19 cellular contexts compared by ENCODE assay signal in the genomic region with DNA sequence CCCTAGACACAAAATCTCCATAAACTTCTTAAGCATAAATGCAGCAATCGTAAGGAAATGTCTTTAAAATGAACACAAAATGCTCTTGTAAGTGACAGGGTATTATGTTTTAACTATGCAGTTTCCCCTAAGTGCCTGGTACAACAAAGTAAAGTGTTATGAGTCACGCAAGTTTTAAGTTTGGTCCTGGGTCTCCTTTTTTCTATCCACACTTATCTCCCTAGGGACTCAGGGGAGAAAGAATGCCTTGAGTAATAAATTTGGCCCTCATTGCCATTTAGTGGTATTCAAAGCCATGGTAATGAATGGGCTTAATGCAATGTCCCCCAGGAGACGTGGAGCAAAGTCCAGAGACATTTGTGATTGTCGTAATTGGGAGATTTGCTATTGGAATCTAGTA.
DNase-seq lines count a peak whose midpoint lies in the region; ATAC-seq, FAIRE-seq and TF ChIP-seq lines count a peak whose summit lies in the region.
"Had no signal": no experiment of that assay in that cellular context is flagged by ENCODE, and none has a peak within 500 bp of the region (broad histone marks: within the 10 kb centered on the region; RNA-seq: fewer than 3 reads in every experiment).

No MANE protein-coding gene starts in this region.

- H2BK5ac ChIP-seq in H9 (ENCODE audit: insufficient read length, low read length) (no peak overlapping the region), mesendoderm (ENCODE audit: low read length) (no peak overlapping the region)

- peaks cover 15 to 23% (median 22%) of the 10 kb centered on the region in 3 experiments for H3K36me3 Mint-ChIP-seq in H9 (ENCODE audit: insufficient read depth in 1 of 3, low read depth in 3 of 3)
- H3K36me3 Mint-ChIP-seq: CD4-positive, alpha-beta memory T cell had no signal

- no peak overlapping the region for H2BK20ac ChIP-seq in H9 (ENCODE audit: low read depth, low read length, poor library complexity, severe bottlenecking)

- WGBS in H9 (ENCODE audit: extremely low coverage, insufficient read length, low lambda C conversion rate) = no CpG with 5 or more reads among the region's 4 CpGs
- no CpG with 5 or more reads among the region's 4 CpGs for WGBS in mesendoderm (ENCODE audit: extremely low coverage, insufficient coverage, low lambda C conversion rate)

- no peak overlapping the region for H3K23ac ChIP-seq in H9 (ENCODE audit: insufficient read length, low read depth, low read length)
- no peak overlapping the region for H3K23ac ChIP-seq in mesendoderm (ENCODE audit: low read length)

- no peak overlapping the region for H3K4ac ChIP-seq in H9 (ENCODE audit: low read depth, low read length)
- no peak overlapping the region for H3K4ac ChIP-seq in mesendoderm (ENCODE audit: low read depth, low read length)

- H3K9ac ChIP-seq in H9 (ENCODE audit: extremely low read depth, insufficient read length, low read length) (no peak overlapping the region), mesendoderm (ENCODE audit: low read length) (no peak overlapping the region)
- H3K9ac ChIP-seq: BLaER1 treated with 17β-estradiol and CSF1 and Interleukin-3, amounts not matched to agents 10 nM and 100 nM had no signal

- no peaks in the 10 kb centered on the region for H3K79me1 ChIP-seq in H9 (ENCODE audit: insufficient read depth, low read depth, low read length, poor library complexity, severe bottlenecking)
- no peaks in the 10 kb centered on the region for H3K79me1 ChIP-seq in mesendoderm (ENCODE audit: low read length)

- H4K5ac ChIP-seq in H9 (ENCODE audit: insufficient read length, low read depth, low read length) = no peak overlapping the region
- no peak overlapping the region for H4K5ac ChIP-seq in mesendoderm (ENCODE audit: low read length)

- no peak overlapping the region for H2BK15ac ChIP-seq in H9 (ENCODE audit: low read depth, low read length)
- H2BK15ac ChIP-seq in mesendoderm (replicated peaks; ENCODE audit: low read depth) = no peak overlapping the region

- no peak for TF ChIP-seq CTCF in H9 (conservative IDR thresholded peaks at IDR 0.05)

- H3K18ac ChIP-seq in H9 (ENCODE audit: insufficient read length, low read depth, low read length) (no peak overlapping the region), mesendoderm (ENCODE audit: low read length) (no peak overlapping the region)

- H2AK5ac ChIP-seq in H9 (ENCODE audit: insufficient read length, low read length) = no peak overlapping the region
- H2AK5ac ChIP-seq in mesendoderm (ENCODE audit: low read length) = no peak overlapping the region

- H3K27ac ChIP-seq in H9 (ENCODE audit: insufficient read length, low read depth, low read length) (no peak overlapping the region), mesendoderm (ENCODE audit: low read depth, low read length) (no peak overlapping the region)
- H3K27ac ChIP-seq: BLaER1 treated with 17β-estradiol and CSF1 and Interleukin-3, amounts not matched to agents 10 nM and 100 nM had no signal

- H3K36me3 ChIP-seq in mesendoderm (ENCODE audit: control insufficient read depth, insufficient read depth, low read length) = no peaks in the 10 kb centered on the region
- H3K36me3 ChIP-seq: BE2C; BLaER1 treated with 17β-estradiol and CSF1 and Interleukin-3, amounts not matched to agents 10 nM and 100 nM had no signal

- H4K91ac ChIP-seq in H9 (ENCODE audit: insufficient read length, low read depth, low read length) = no peak overlapping the region

- peaks cover 43 to 51% of the 10 kb centered on the region in 2 experiments for H3K4me1 Mint-ChIP-seq in H9
- H3K4me1 Mint-ChIP-seq: CD4-positive, alpha-beta memory T cell had no signal

- peaks cover 17 to 20% of the 10 kb centered on the region in 2 experiments for H3K9me3 Mint-ChIP-seq in H9

- no peak overlapping the region for H2AFZ ChIP-seq in H9 (ENCODE audit: low read length)
- H2AFZ ChIP-seq: GM23338 had no signal

- H3K4me1 ChIP-seq in H9 (ENCODE audit: insufficient read depth, low read length) (peaks cover 15% of the 10 kb centered on the region), mesendoderm (ENCODE audit: control insufficient read depth, low read depth, low read length) (no peaks in the 10 kb centered on the region)
- H3K4me1 ChIP-seq: BE2C; BLaER1 treated with 17β-estradiol and CSF1 and Interleukin-3, amounts not matched to agents 10 nM and 100 nM; Caco-2 had no signal

- H3K4me2 ChIP-seq in H9 (ENCODE audit: insufficient read depth, insufficient read length, low read length) (no peak overlapping the region), mesendoderm (ENCODE audit: low read length) (no peak overlapping the region)
- H3K4me2 ChIP-seq: BLaER1 treated with 17β-estradiol and CSF1 and Interleukin-3, amounts not matched to agents 10 nM and 100 nM; GM23338 had no signal

- no peak for ATAC-seq in HG03565 (IDR thresholded peaks at IDR 0.05; ENCODE audit: unreplicated experiment)
- ATAC-seq: GM12878, GM23338 had no signal

- no peaks in the 10 kb centered on the region for H4K20me1 ChIP-seq in H9 (ENCODE audit: control insufficient read depth, insufficient read depth, insufficient read length)

- no peak overlapping the region for H3K4me3 Mint-ChIP-seq in H9
- H3K4me3 Mint-ChIP-seq: CD4-positive, alpha-beta memory T cell; GM23338 had no signal

- H3K27me3 ChIP-seq in H9 (ENCODE audit: insufficient read depth, low read length) = no peaks in the 10 kb centered on the region
- no peaks in the 10 kb centered on the region for H3K27me3 ChIP-seq in mesendoderm (ENCODE audit: insufficient read depth, low read length, poor library complexity)
- H3K27me3 ChIP-seq: BE2C had no signal

- H3K9me3 ChIP-seq in H9 (ENCODE audit: control insufficient read depth, low read depth, low read length) = peaks cover 8% of the 10 kb centered on the region
- H3K9me3 ChIP-seq: BE2C, Caco-2 had no signal

- DNase-seq in H9 (no peak), astrocyte of the hippocampus (ENCODE audit: low read depth, low spot score) (peak; percentile 7), mesendoderm (no peak), C1 segment of cervical spinal cord (lab: John Stamatoyannopoulos, UW) (no peak), GM19239 (ENCODE audit: insufficient read length, low spot score) (no peak), COR-L47 (lab: John Stamatoyannopoulos, UW) (no peak)
- DNase-seq: ACHN; AML-193; BE2C; Caco-2; CD4-positive, alpha-beta memory T cell; DMS153; DND-41; HCEC 1CT had no signal

- H4K8ac ChIP-seq in H9 (replicated peaks; ENCODE audit: insufficient read length, low read depth, low read length) (no peak overlapping the region), mesendoderm (ENCODE audit: low read depth, low read length) (no peak overlapping the region)

- no peak overlapping the region for H3K14ac ChIP-seq in H9 (ENCODE audit: insufficient read depth, low read length)

- no peak for FAIRE-seq in GM19239 (lab: Jason Lieb, UNC)
- FAIRE-seq: G401.6, GM12878 had no signal

- H3K27ac Mint-ChIP-seq in H9 = peak overlapping the region in 2 of 3 experiments; percentile 3 to 74; a peak in 3 of 7 replicates
- H3K27ac Mint-ChIP-seq: CD4-positive, alpha-beta memory T cell; GM23338 had no signal

- no peak overlapping the region for H3K4me3 ChIP-seq in mesendoderm (ENCODE audit: low read length)
- H3K4me3 ChIP-seq: BLaER1 treated with 17β-estradiol and CSF1 and Interleukin-3, amounts not matched to agents 10 nM and 100 nM; GM12878; GM23338 had no signal

- no peak overlapping the region for H2BK12ac ChIP-seq in H9 (ENCODE audit: insufficient read length, low read depth, low read length)

- H3K79me2 ChIP-seq in H9 (ENCODE audit: insufficient read depth, low read length) = no peaks in the 10 kb centered on the region
- H3K79me2 ChIP-seq in mesendoderm (ENCODE audit: control insufficient read depth, insufficient read depth, low read length) = no peaks in the 10 kb centered on the region

- no peaks in the 10 kb centered on the region for H3K23me2 ChIP-seq in H9 (ENCODE audit: insufficient read length, low read depth, low read length, poor library complexity, severe bottlenecking)

- H3T11ph ChIP-seq in H9 (ENCODE audit: low read length) = no peak overlapping the region

- H3K56ac ChIP-seq in H9 (ENCODE audit: insufficient read length, low read depth, low read length) (no peak overlapping the region), mesendoderm (ENCODE audit: low read length) (no peak overlapping the region)

- no peak overlapping the region for H2BK120ac ChIP-seq in H9 (ENCODE audit: low read depth, low read length, poor library complexity, severe bottlenecking)
- H2BK120ac ChIP-seq in mesendoderm (ENCODE audit: low read depth, low read length) = peak overlapping the region; percentile 45

- no peaks in the 10 kb centered on the region for H3K27me3 Mint-ChIP-seq in H9 (ENCODE audit: low read depth)
